Comparison of ENCODE assay signal across 19 cellular contexts in genomic region chr2:212919238-212919637, GRCh38.
DNase-seq lines count a peak whose midpoint lies in the region; ATAC-seq and TF ChIP-seq lines count a peak whose summit lies in the region.
"Had no signal": no experiment of that assay in that cellular context is flagged by ENCODE, and none has a peak within 500 bp of the region (broad histone marks: within the 10 kb centered on the region; RNA-seq: fewer than 3 reads in every experiment).

No MANE protein-coding gene starts in this region.

- H3K27me3 ChIP-seq in HUES48 (ENCODE audit: control insufficient read depth, insufficient read depth, low read length) (no peaks in the 10 kb centered on the region), RWPE2 (ENCODE audit: insufficient read depth, poor library complexity, severe bottlenecking) (no peaks in the 10 kb centered on the region)
- H3K27me3 ChIP-seq: neutrophil had no signal

- ATAC-seq in RWPE2 (ENCODE audit: low read depth) (peak; percentile 70), left lobe of liver (peak; percentile 23), GM18909 (IDR thresholded peaks at IDR 0.05; ENCODE audit: poor library complexity, unreplicated experiment) (no peak)

- H3K9me3 ChIP-seq in HUES48 (ENCODE audit: control insufficient read depth, insufficient read depth, low read length) (no peaks in the 10 kb centered on the region), RWPE2 (ENCODE audit: severe bottlenecking) (no peaks in the 10 kb centered on the region)
- H3K9me3 ChIP-seq: neutrophil had no signal

- no peaks in the 10 kb centered on the region for H3K36me3 ChIP-seq in HUES48 (ENCODE audit: control insufficient read depth, insufficient read depth, low read length)
- H3K36me3 ChIP-seq in RWPE2 (ENCODE audit: low read depth): no peaks in the 10 kb centered on the region
- H3K36me3 ChIP-seq: neutrophil had no signal

- H3K4me3 Mint-ChIP-seq in Calu3 (ENCODE audit: low read depth, unreplicated experiment): no peak overlapping the region
- H3K4me3 Mint-ChIP-seq: activated CD4-positive, alpha-beta T cell treated with anti-CD3 and anti-CD28 coated beads, Interleukin-2, amount 10 ng/mL, durations not matched to agents 24 days and 14 days; brain; CD4-positive, alpha-beta memory T cell had no signal

- no TSS peak for BruUV-seq in Calu3 (replicated peaks; lab: Mats Ljungman, UMichigan)

- intact Hi-C loops in Calu3 (cut with micrococcal nuclease; ENCODE audit: unreplicated experiment): loop anchor here (2.0 kb wide), 1 partner anchor 22 kb away; no protein-coding TSS in a partner anchor

- H3K4me1 Mint-ChIP-seq in Calu3 (ENCODE audit: low read depth, unreplicated experiment): peaks cover 55% of the 10 kb centered on the region
- H3K4me1 Mint-ChIP-seq: brain; CD4-positive, alpha-beta memory T cell had no signal

- CTCF ChIA-PET in Calu3 (lab: Charles Lee): interaction anchor here (0.5 to 1.0 kb wide), 4 partner anchors 21 to 233 kb away, joined by 3 to 6 read pairs (median 4); no protein-coding TSS in a partner anchor

- DNase-seq in Calu3 (peak; percentile 55), RWPE2 (ENCODE audit: low spot score) (no peak), left lobe of liver (ENCODE audit: low spot score) (no peak), GOT3 (lab: John Stamatoyannopoulos, UW) (no peak), NCI-H1436 treated with DMSO at 0.1 percent for 48 hours (lab: John Stamatoyannopoulos, UW) (no peak)
- DNase-seq: activated CD4-positive, alpha-beta T cell treated with anti-CD3 and anti-CD28 coated beads, Interleukin-2, amount 10 ng/mL, durations not matched to agents 24 days and 14 days; CD4-positive, alpha-beta memory T cell; glutamatergic neuron; H7; Right ventricle myocardium superior; stimulated activated CD4-positive, alpha-beta T cell treated with anti-CD3 and anti-CD28 coated beads, Interleukin-2, amount 100 ng/mL, for 48 hours; stimulated activated naive CD4-positive, alpha-beta T cell treated with Interleukin-2 at 50 U/mL for 16 hours had no signal

- H3K27ac Mint-ChIP-seq in Calu3 (ENCODE audit: unreplicated experiment): peak overlapping the region; percentile 19
- H3K27ac Mint-ChIP-seq: activated CD4-positive, alpha-beta T cell treated with anti-CD3 and anti-CD28 coated beads, Interleukin-2, amount 10 ng/mL, durations not matched to agents 24 days and 14 days; activated T-helper 2 cell treated with anti-CD3 and anti-CD28 coated beads, Interferon-gamma antibody, Interleukin-2, Interleukin-4, amounts not matched to agents 10 μg/mL and 5 μg/mL and 100 μg/mL, durations not matched to agents 14 hours and 24 hours and 36 hours; brain; CD4-positive, alpha-beta memory T cell had no signal

- H3K27me3 Mint-ChIP-seq in Calu3 (ENCODE audit: unreplicated experiment): no peaks in the 10 kb centered on the region
- H3K27me3 Mint-ChIP-seq: activated CD4-positive, alpha-beta T cell treated with anti-CD3 and anti-CD28 coated beads, Interleukin-2, amount 10 ng/mL, durations not matched to agents 24 days and 14 days; CD4-positive, alpha-beta memory T cell had no signal

- H3K4me1 ChIP-seq in HUES48 (ENCODE audit: control insufficient read depth, insufficient read depth, low read length) (peaks cover 38% of the 10 kb centered on the region), RWPE2 (ENCODE audit: insufficient read depth, poor library complexity, severe bottlenecking) (peaks cover 54% of the 10 kb centered on the region)

- no peak overlapping the region for H3K9ac ChIP-seq in HUES48 (ENCODE audit: low read depth, low read length)
- H3K9ac ChIP-seq: KMS-11 had no signal

- TF ChIP-seq CTCF in Calu3 (IDR thresholded peaks at IDR 0.05; ENCODE audit: unreplicated experiment) (no peak), RWPE2 (IDR thresholded peaks at IDR 0.05; ENCODE audit: poor library complexity, severe bottlenecking) (no peak)

- H3K4me3 ChIP-seq in HUES48 (ENCODE audit: low read depth, low read length): no peak overlapping the region
- H3K4me3 ChIP-seq in RWPE2 (ENCODE audit: severe bottlenecking): no peak overlapping the region
- H3K4me3 ChIP-seq: smooth muscle cell had no signal

- H3K27ac ChIP-seq in HUES48 (ENCODE audit: low read depth, low read length) (peak overlapping the region; percentile 29), RWPE2 (ENCODE audit: poor library complexity, severe bottlenecking) (no peak overlapping the region)
- H3K27ac ChIP-seq: KMS-11, neutrophil had no signal

- H3K9me3 Mint-ChIP-seq in Calu3 (ENCODE audit: low read depth, unreplicated experiment): no peaks in the 10 kb centered on the region
- H3K9me3 Mint-ChIP-seq: activated CD4-positive, alpha-beta T cell treated with anti-CD3 and anti-CD28 coated beads, Interleukin-2, amount 10 ng/mL, durations not matched to agents 24 days and 14 days had no signal

- no peaks in the 10 kb centered on the region for H3K36me3 Mint-ChIP-seq in Calu3 (ENCODE audit: insufficient read depth, unreplicated experiment)
- H3K36me3 Mint-ChIP-seq: brain; CD4-positive, alpha-beta memory T cell had no signal
